1 cellular context compared by ENCODE assay signal in the genomic region with DNA sequence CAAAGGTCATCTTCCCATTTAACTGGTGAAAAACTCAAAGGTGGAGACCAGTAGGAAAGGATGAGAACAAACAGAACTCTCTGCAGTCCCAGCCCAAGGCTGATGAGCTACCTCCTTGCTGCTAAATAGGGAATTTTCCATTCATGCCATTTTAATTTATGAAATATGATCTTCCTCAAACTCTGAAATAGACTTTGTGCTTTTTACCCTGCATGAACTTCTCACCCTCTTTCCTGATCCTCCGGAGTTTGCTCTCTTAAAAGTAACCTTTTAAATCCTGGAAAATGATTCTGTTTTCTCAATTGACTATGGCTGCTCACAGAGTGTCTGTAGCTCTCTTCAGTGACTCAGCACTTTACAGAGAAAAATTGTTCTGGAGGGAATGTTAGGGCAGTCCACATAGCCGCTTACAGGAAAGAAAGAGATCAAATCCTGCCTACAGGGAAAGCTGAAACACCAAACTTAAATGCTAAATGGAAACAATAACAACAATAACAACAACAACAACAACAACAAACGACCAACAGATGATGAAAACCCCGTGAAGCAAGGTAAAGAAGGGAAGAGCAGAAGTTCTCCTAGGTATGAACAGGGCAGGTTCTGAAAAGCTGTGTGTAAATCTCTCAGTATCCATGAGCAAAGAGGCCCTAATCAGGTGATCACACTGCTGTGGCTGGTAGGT.
A peak's percentile ranks its signal among the peaks of the same experiment; 100 is the strongest.
TF ChIP-seq lines count a peak whose summit lies in the region.

No MANE protein-coding gene starts in this region.

TF ChIP-seq in HepG2, 621 proteins besides CTCF, POLR2A, EP300 and RAD21 (continued from another document and continues in another):
- TF ChIP-seq, protein P1, sequence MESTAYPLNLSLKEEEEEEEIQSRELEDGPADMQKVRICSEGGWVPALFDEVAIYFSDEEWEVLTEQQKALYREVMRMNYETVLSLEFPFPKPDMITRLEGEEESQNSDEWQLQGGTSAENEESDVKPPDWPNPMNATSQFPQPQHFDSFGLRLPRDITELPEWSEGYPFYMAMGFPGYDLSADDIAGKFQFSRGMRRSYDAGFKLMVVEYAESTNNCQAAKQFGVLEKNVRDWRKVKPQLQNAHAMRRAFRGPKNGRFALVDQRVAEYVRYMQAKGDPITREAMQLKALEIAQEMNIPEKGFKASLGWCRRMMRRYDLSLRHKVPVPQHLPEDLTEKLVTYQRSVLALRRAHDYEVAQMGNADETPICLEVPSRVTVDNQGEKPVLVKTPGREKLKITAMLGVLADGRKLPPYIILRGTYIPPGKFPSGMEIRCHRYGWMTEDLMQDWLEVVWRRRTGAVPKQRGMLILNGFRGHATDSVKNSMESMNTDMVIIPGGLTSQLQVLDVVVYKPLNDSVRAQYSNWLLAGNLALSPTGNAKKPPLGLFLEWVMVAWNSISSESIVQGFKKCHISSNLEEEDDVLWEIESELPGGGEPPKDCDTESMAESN (CRISPR knock-in tag; conservative IDR thresholded peaks at IDR 0.05), result 0 out of 2 replicates have a peak, but pooled peaks have one; percentile 10
- no peak for TF ChIP-seq ZSCAN12 (CRISPR knock-in tag; IDR thresholded peaks at IDR 0.05)
- peak; percentile 28; the same call in 1 of the 2 replicates for TF ChIP-seq KMT2B (CRISPR knock-in tag; IDR thresholded peaks at IDR 0.05)
- TF ChIP-seq, protein P2, sequence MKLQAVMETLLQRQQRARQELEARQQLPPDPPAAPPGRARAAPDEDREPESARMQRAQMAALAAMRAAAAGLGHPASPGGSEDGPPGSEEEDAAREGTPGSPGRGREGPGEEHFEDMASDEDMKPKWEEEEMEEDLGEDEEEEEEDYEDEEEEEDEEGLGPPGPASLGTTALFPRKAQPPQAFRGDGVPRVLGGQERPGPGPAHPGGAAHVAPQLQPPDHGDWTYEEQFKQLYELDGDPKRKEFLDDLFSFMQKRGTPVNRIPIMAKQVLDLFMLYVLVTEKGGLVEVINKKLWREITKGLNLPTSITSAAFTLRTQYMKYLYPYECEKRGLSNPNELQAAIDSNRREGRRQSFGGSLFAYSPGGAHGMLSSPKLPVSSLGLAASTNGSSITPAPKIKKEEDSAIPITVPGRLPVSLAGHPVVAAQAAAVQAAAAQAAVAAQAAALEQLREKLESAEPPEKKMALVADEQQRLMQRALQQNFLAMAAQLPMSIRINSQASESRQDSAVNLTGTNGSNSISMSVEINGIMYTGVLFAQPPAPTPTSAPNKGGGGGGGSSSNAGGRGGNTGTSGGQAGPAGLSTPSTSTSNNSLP (IDR thresholded peaks at IDR 0.05; ENCODE audit: low read depth, low read length), result peak; percentile 87
- no peak for TF ChIP-seq ZNF615 (CRISPR knock-in tag; IDR thresholded peaks at IDR 0.05; ENCODE audit: borderline replicate concordance)
- TF ChIP-seq TAF1 (CRISPR knock-in tag; IDR thresholded peaks at IDR 0.05), result 0 out of 2 replicates have a peak, but pooled peaks have one; percentile 54
- no peak for TF ChIP-seq MIXL1 (CRISPR knock-in tag; IDR thresholded peaks at IDR 0.05)
- peak; percentile 49; the same call in 1 of the 2 replicates for TF ChIP-seq TGIF2 (CRISPR knock-in tag; IDR thresholded peaks at IDR 0.05)
- peak; percentile 93 for TF ChIP-seq ZNF629 (CRISPR knock-in tag; conservative IDR thresholded peaks at IDR 0.05)
- TF ChIP-seq, protein P3, sequence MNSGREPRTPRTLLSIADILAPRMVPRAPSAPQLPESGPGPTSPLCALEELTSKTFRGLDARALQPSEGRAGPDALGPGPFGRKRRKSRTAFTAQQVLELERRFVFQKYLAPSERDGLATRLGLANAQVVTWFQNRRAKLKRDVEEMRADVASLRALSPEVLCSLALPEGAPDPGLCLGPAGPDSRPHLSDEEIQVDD (CRISPR knock-in tag; IDR thresholded peaks at IDR 0.05; ENCODE audit: borderline replicate concordance), result no peak
- TF ChIP-seq ZNF225 (CRISPR knock-in tag; IDR thresholded peaks at IDR 0.05), result no peak
- no peak for TF ChIP-seq NFIB (CRISPR knock-in tag; IDR thresholded peaks at IDR 0.05; ENCODE audit: borderline replicate concordance)
- TF ChIP-seq ZNF644 (CRISPR knock-in tag; IDR thresholded peaks at IDR 0.05; ENCODE audit: low read depth), result peak; percentile 98
- no peak for TF ChIP-seq NFE2L1 (CRISPR knock-in tag; IDR thresholded peaks at IDR 0.05; ENCODE audit: borderline replicate concordance)
- peak; percentile 64 for TF ChIP-seq ATF1 (CRISPR knock-in tag; IDR thresholded peaks at IDR 0.05)
- TF ChIP-seq ISL2 (CRISPR knock-in tag; IDR thresholded peaks at IDR 0.05), result peak; percentile 57; the same call in 1 of the 2 replicates
- TF ChIP-seq, protein P4, sequence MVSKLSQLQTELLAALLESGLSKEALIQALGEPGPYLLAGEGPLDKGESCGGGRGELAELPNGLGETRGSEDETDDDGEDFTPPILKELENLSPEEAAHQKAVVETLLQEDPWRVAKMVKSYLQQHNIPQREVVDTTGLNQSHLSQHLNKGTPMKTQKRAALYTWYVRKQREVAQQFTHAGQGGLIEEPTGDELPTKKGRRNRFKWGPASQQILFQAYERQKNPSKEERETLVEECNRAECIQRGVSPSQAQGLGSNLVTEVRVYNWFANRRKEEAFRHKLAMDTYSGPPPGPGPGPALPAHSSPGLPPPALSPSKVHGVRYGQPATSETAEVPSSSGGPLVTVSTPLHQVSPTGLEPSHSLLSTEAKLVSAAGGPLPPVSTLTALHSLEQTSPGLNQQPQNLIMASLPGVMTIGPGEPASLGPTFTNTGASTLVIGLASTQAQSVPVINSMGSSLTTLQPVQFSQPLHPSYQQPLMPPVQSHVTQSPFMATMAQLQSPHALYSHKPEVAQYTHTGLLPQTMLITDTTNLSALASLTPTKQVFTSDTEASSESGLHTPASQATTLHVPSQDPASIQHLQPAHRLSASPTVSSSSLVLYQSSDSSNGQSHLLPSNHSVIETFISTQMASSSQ (IDR thresholded peaks at IDR 0.05; ENCODE audit: low read depth), result no peak
- TF ChIP-seq, protein P4 (CRISPR knock-in tag; IDR thresholded peaks at IDR 0.05; ENCODE audit: borderline replicate concordance), result peak; percentile 28; the same call in 1 of the 2 replicates
- TF ChIP-seq ARNTL (CRISPR knock-in tag; IDR thresholded peaks at IDR 0.05), result no peak
- TF ChIP-seq ZNF724P (CRISPR knock-in tag; IDR thresholded peaks at IDR 0.05; ENCODE audit: borderline replicate concordance), result no peak
- TF ChIP-seq BHLHE40 (IDR thresholded peaks at IDR 0.05; ENCODE audit: low read length), result no peak
- no peak for TF ChIP-seq PITX1 (CRISPR knock-in tag; IDR thresholded peaks at IDR 0.05)
- TF ChIP-seq ZNF598 (CRISPR knock-in tag; IDR thresholded peaks at IDR 0.05; ENCODE audit: borderline replicate concordance), result no peak
- peak; percentile 82 for TF ChIP-seq ZMYM2 (CRISPR knock-in tag; IDR thresholded peaks at IDR 0.05)
- TF ChIP-seq, protein P5, sequence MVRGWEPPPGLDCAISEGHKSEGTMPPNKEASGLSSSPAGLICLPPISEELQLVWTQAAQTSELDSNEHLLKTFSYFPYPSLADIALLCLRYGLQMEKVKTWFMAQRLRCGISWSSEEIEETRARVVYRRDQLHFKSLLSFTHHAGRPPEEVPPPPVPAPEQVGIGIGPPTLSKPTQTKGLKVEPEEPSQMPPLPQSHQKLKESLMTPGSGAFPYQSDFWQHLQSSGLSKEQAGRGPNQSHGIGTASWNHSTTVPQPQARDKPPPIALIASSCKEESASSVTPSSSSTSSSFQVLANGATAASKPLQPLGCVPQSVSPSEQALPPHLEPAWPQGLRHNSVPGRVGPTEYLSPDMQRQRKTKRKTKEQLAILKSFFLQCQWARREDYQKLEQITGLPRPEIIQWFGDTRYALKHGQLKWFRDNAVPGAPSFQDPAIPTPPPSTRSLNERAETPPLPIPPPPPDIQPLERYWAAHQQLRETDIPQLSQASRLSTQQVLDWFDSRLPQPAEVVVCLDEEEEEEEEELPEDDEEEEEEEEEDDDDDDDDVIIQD (CRISPR knock-in tag; IDR thresholded peaks at IDR 0.05; ENCODE audit: low read depth), result peak; percentile 46; the same call in 1 of the 2 replicates
- TF ChIP-seq BORCS8-MEF2B (CRISPR knock-in tag; IDR thresholded peaks at IDR 0.05), result 0 out of 2 replicates have a peak, but pooled peaks have one; percentile 53
- TF ChIP-seq ZNF562 (CRISPR knock-in tag; IDR thresholded peaks at IDR 0.05; ENCODE audit: borderline replicate concordance), result no peak
- no peak; the same call in 1 of the 2 replicates for TF ChIP-seq KAT7 (CRISPR knock-in tag; IDR thresholded peaks at IDR 0.05; ENCODE audit: borderline replicate concordance)
- TF ChIP-seq ZNF749 (CRISPR knock-in tag; IDR thresholded peaks at IDR 0.05; ENCODE audit: borderline replicate concordance), result peak; percentile 3; the same call in 1 of the 2 replicates
- TF ChIP-seq, protein P6, sequence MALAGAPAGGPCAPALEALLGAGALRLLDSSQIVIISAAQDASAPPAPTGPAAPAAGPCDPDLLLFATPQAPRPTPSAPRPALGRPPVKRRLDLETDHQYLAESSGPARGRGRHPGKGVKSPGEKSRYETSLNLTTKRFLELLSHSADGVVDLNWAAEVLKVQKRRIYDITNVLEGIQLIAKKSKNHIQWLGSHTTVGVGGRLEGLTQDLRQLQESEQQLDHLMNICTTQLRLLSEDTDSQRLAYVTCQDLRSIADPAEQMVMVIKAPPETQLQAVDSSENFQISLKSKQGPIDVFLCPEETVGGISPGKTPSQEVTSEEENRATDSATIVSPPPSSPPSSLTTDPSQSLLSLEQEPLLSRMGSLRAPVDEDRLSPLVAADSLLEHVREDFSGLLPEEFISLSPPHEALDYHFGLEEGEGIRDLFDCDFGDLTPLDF (CRISPR knock-in tag; IDR thresholded peaks at IDR 0.05), result no peak
- TF ChIP-seq ZNF788 (CRISPR knock-in tag; IDR thresholded peaks at IDR 0.05; ENCODE audit: borderline replicate concordance), result no peak
- TF ChIP-seq, protein P7, sequence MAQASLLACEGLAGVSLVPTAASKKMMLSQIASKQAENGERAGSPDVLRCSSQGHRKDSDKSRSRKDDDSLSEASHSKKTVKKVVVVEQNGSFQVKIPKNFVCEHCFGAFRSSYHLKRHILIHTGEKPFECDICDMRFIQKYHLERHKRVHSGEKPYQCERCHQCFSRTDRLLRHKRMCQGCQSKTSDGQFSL (CRISPR knock-in tag; IDR thresholded peaks at IDR 0.05), result no peak
- peak; percentile 85; the same call in 1 of the 2 replicates for TF ChIP-seq TARDBP (CRISPR knock-in tag; IDR thresholded peaks at IDR 0.05)
- no peak for TF ChIP-seq NR3C1 (CRISPR knock-in tag; IDR thresholded peaks at IDR 0.05)
- no peak for TF ChIP-seq MTA3 (CRISPR knock-in tag; IDR thresholded peaks at IDR 0.05)
- TF ChIP-seq, protein P8, sequence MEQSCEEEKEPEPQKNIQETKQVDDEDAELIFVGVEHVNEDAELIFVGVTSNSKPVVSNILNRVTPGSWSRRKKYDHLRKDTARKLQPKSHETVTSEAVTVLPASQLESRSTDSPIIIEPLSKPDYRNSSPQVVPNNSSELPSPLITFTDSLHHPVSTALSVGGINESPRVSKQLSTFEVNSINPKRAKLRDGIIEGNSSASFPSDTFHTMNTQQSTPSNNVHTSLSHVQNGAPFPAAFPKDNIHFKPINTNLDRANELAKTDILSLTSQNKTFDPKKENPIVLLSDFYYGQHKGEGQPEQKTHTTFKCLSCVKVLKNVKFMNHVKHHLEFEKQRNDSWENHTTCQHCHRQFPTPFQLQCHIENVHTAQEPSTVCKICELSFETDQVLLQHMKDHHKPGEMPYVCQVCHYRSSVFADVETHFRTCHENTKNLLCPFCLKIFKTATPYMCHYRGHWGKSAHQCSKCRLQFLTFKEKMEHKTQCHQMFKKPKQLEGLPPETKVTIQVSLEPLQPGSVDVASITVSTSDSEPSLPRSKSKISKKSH (CRISPR knock-in tag; IDR thresholded peaks at IDR 0.05; ENCODE audit: borderline replicate concordance), result no peak
- TF ChIP-seq ZKSCAN8 (CRISPR knock-in tag; IDR thresholded peaks at IDR 0.05; ENCODE audit: borderline replicate concordance), result peak; percentile 87; the same call in 1 of the 2 replicates
- TF ChIP-seq ZNF543 (CRISPR knock-in tag; IDR thresholded peaks at IDR 0.05), result 0 out of 2 replicates have a peak, but pooled peaks have one; percentile 40
- no peak for TF ChIP-seq ISX (CRISPR knock-in tag; conservative IDR thresholded peaks at IDR 0.05)
- TF ChIP-seq ZNF83 (CRISPR knock-in tag; IDR thresholded peaks at IDR 0.05; ENCODE audit: borderline replicate concordance), result no peak
- TF ChIP-seq BCL6 (CRISPR knock-in tag; IDR thresholded peaks at IDR 0.05), result peak; percentile 66; the same call in 1 of the 2 replicates
- TF ChIP-seq ZNF124 (CRISPR knock-in tag; IDR thresholded peaks at IDR 0.05), result 0 out of 2 replicates have a peak, but pooled peaks have one; percentile 24
- TF ChIP-seq ZNF737 (CRISPR knock-in tag; IDR thresholded peaks at IDR 0.05; ENCODE audit: borderline replicate concordance), result no peak
- TF ChIP-seq, protein P9, sequence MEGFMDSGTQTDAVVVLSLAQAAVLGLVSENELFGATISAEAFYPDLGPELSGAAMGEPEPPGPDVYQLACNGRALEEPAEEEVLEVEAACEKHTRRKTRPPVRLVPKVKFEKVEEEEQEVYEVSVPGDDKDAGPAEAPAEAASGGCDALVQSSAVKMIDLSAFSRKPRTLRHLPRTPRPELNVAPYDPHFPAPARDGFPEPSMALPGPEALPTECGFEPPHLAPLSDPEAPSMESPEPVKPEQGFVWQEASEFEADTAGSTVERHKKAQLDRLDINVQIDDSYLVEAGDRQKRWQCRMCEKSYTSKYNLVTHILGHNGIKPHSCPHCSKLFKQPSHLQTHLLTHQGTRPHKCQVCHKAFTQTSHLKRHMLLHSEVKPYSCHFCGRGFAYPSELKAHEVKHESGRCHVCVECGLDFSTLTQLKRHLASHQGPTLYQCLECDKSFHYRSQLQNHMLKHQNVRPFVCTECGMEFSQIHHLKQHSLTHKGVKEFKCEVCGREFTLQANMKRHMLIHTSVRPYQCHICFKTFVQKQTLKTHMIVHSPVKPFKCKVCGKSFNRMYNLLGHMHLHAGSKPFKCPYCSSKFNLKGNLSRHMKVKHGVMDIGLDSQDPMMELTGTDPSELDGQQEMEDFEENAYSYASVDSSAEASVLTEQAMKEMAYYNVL (CRISPR knock-in tag; IDR thresholded peaks at IDR 0.05; ENCODE audit: borderline replicate concordance), result peak; percentile 92; the same call in 1 of the 2 replicates
- TF ChIP-seq, protein P10, sequence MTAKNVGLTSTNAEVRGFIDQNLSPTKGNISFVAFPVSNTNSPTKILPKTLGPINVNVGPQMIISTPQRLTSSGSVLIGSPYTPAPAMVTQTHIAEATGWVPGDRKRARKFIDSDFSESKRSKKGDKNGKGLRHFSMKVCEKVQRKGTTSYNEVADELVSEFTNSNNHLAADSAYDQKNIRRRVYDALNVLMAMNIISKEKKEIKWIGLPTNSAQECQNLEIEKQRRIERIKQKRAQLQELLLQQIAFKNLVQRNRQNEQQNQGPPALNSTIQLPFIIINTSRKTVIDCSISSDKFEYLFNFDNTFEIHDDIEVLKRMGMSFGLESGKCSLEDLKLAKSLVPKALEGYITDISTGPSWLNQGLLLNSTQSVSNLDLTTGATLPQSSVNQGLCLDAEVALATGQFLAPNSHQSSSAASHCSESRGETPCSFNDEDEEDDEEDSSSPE (CRISPR knock-in tag; IDR thresholded peaks at IDR 0.05), result no peak
- no peak for TF ChIP-seq ZNF10 (CRISPR knock-in tag; IDR thresholded peaks at IDR 0.05; ENCODE audit: borderline replicate concordance, low read depth)
